Comparison of ENCODE assay signal across 8 cellular contexts in the genomic region with DNA sequence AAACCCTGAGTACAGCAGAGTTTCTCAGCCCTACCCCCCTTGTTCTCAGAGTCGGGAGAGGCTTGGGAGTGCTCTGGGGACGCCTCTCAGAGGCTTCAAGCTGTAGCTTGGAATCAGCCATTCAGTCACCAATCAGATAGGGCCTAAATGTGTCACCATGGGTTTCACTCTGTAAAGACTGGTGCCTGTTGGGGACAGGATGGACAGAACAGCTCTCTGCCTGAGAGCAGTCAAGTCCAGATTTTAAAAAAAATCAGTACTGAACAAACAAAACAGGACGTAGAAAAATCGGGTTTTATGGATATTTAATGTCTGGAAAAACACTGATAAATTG. TPM values are rescaled to one million over a fixed set of nuclear protein-coding genes. Genes with fewer than 3 reads are reported as not detected.
DNase-seq lines count a peak whose midpoint lies in the region; ATAC-seq, FAIRE-seq and TF ChIP-seq lines count a peak whose summit lies in the region.

No MANE protein-coding gene starts in this region.

- H3K9me3 ChIP-seq in PC-3 (ENCODE audit: low read length): no peaks in the 10 kb centered on the region
- H3K9me3 ChIP-seq in endothelial cell of umbilical vein (replicated peaks; ENCODE audit: control insufficient read depth, insufficient read depth, low read length): no peaks in the 10 kb centered on the region
- no peaks in the 10 kb centered on the region for H3K9me3 ChIP-seq in ovary

- H2AFZ ChIP-seq in PC-3 (ENCODE audit: low read length): no peak overlapping the region
- H2AFZ ChIP-seq in endothelial cell of umbilical vein (ENCODE audit: low read depth, low read length): no peak overlapping the region

- peaks cover 36% of the 10 kb centered on the region for H3K36me3 ChIP-seq in PC-3 (ENCODE audit: low read depth, low read length)
- peaks cover 8 to 16% of the 10 kb centered on the region in 2 experiments for H3K36me3 ChIP-seq in endothelial cell of umbilical vein (ENCODE audit: control insufficient read depth in 2 of 2, extremely low read depth in 1 of 2, insufficient read depth in 2 of 2, low read length in 2 of 2)
- no peaks in the 10 kb centered on the region for H3K36me3 ChIP-seq in ovary

- FAIRE-seq in endothelial cell of umbilical vein (lab: Jason Lieb, UNC): no peak

- ATAC-seq in PC-3: no peak

- H3F3A ChIP-seq in PC-3 (ENCODE audit: low read length, unreplicated experiment): peaks cover 2% of the 10 kb centered on the region

- H3K27me3 ChIP-seq in PC-3 (ENCODE audit: low read length) (no peaks in the 10 kb centered on the region), endothelial cell of umbilical vein (ENCODE audit: control insufficient read depth in 2 of 2, insufficient read depth in 2 of 2, low read length in 2 of 2) (no peaks in the 10 kb centered on the region), ovary (no peaks in the 10 kb centered on the region)

- 21 to 45% (median 31%) methylated on average over 4 of the region's 4 CpGs for WGBS in ovary, 3 donors

- H3K4me1 ChIP-seq in PC-3 (ENCODE audit: insufficient read depth, low read length): peaks cover 26% of the 10 kb centered on the region
- H3K4me1 ChIP-seq in endothelial cell of umbilical vein (ENCODE audit: control insufficient read depth, extremely low read depth, insufficient read depth, low read length): peaks cover 13% of the 10 kb centered on the region
- peaks cover 6% of the 10 kb centered on the region for H3K4me1 ChIP-seq in ovary (ENCODE audit: insufficient read depth)

- BruUV-seq in PC-3 (replicated peaks; lab: Mats Ljungman, UMichigan) (no TSS peak), endothelial cell of umbilical vein (replicated peaks; lab: Mats Ljungman, UMichigan) (no TSS peak)

- H3K9ac ChIP-seq in PC-3 (ENCODE audit: low read length): peak overlapping the region; percentile 99
- H3K9ac ChIP-seq in endothelial cell of umbilical vein (replicated peaks; ENCODE audit: extremely low read depth, insufficient read depth, low read length): peak overlapping the region; percentile 97

- no peaks in the 10 kb centered on the region for H3K9me2 ChIP-seq in PC-3 (replicated peaks; ENCODE audit: low read length)

- dilution Hi-C loops in endothelial cell of umbilical vein (cut with MboI; ENCODE audit: extremely low pct_ligation_motif_present, low sequenced_read_pairs): no loop called here

- peak; percentile 18 for DNase-seq in D341Med (ENCODE audit: low spot score)
- no peak for DNase-seq in PC-3
- DNase-seq in endothelial cell of umbilical vein (ENCODE audit: low read depth, low spot score): no peak
- DNase-seq in ovary: no peak
- DNase-seq in activated gamma-delta T cell (lab: John Stamatoyannopoulos, UW): no peak
- no peak for DNase-seq in HEK293T (ENCODE audit: extremely low spot score)
- no peak for DNase-seq in glomerular visceral epithelial cell (ENCODE audit: extremely low spot score)
- no peak for DNase-seq in AG08395 (ENCODE audit: low spot score)

- TF ChIP-seq EP300 in ovary (IDR thresholded peaks at IDR 0.05): no peak

- peaks cover 48% of the 10 kb centered on the region for H3K79me2 ChIP-seq in PC-3 (ENCODE audit: low read length)
- H3K79me2 ChIP-seq in endothelial cell of umbilical vein (ENCODE audit: control insufficient read depth, insufficient read depth, low read length): peaks cover 38% of the 10 kb centered on the region

- H3K4me3 ChIP-seq in PC-3 (ENCODE audit: low read length): peak overlapping the region; percentile 76
- peak overlapping the region; percentile 50 to 86 (median 79) for H3K4me3 ChIP-seq in endothelial cell of umbilical vein (replicated peaks in 1 of 3; ENCODE audit: insufficient read depth in 1 of 3, low read depth in 1 of 3, low read length in 3 of 3)
- H3K4me3 ChIP-seq in ovary: peak overlapping the region; percentile 69

- TF ChIP-seq CTCF in PC-3 (conservative IDR thresholded peaks at IDR 0.05; ENCODE audit: low read depth, low read length): no peak
- TF ChIP-seq CTCF in endothelial cell of umbilical vein (IDR thresholded peaks at IDR 0.05; ENCODE audit: extremely low read depth in 1 of 2, insufficient read depth in 1 of 2, low read depth in 1 of 2, low read length in 2 of 2): no peak
- no peak for TF ChIP-seq CTCF in ovary (IDR thresholded peaks at IDR 0.05)

- peak overlapping the region; percentile 96 for H3K27ac ChIP-seq in PC-3 (ENCODE audit: low read length)
- H3K27ac ChIP-seq in endothelial cell of umbilical vein (ENCODE audit: insufficient read depth, low read depth, low read length): peak overlapping the region; percentile 98
- no peak overlapping the region for H3K27ac ChIP-seq in ovary

- H3K9me1 ChIP-seq in endothelial cell of umbilical vein (replicated peaks; ENCODE audit: control insufficient read depth, extremely low read depth, insufficient read depth, low read length): no peaks in the 10 kb centered on the region

- TF ChIP-seq POLR2A in endothelial cell of umbilical vein (IDR thresholded peaks at IDR 0.05; ENCODE audit: low read depth, low read length) (no peak), ovary (IDR thresholded peaks at IDR 0.05) (no peak)

- intact Hi-C loops in PC-3 (cut with micrococcal nuclease): no loop called here
- intact Hi-C loops in endothelial cell of umbilical vein (cut with micrococcal nuclease): loop anchor here (1.0 kb wide), 3 partner anchors 29 to 194 kb away; partner anchors contain the start of genes CTTN and PPFIA1
- intact Hi-C loops in ovary (cut with DNase I): loop anchor here in 1 of 4 donors (10.0 kb wide), 1 partner anchor 60 kb away; no protein-coding TSS in a partner anchor

- H4K20me1 ChIP-seq in PC-3 (ENCODE audit: low read length) (peaks cover 46% of the 10 kb centered on the region), endothelial cell of umbilical vein (replicated peaks; ENCODE audit: control insufficient read depth, extremely low read depth, insufficient read depth, low read length) (no peaks in the 10 kb centered on the region)

- CTCF ChIA-PET in PC-3 (lab: Charles Lee): no interaction called here
- CTCF ChIA-PET in endothelial cell of umbilical vein (lab: Charles Lee): interaction anchor here (0.9 to 3.4 kb wide), 6 partner anchors 8 to 295 kb away, joined by 3 to 10 read pairs (median 3); no protein-coding TSS in a partner anchor
- CTCF ChIA-PET in HEK293T (lab: Yijun Ruan, JAX): no interaction called here

- POLR2A ChIA-PET in PC-3 (lab: Charles Lee; ENCODE audit: unreplicated experiment) (no interaction called here), endothelial cell of umbilical vein (lab: Charles Lee) (no interaction called here), HEK293T (lab: Yijun Ruan, JAX) (no interaction called here)

- H3K4me2 ChIP-seq in PC-3 (ENCODE audit: low read length) (peak overlapping the region; percentile 83), endothelial cell of umbilical vein (ENCODE audit: insufficient read depth, low read length) (peak overlapping the region; percentile 93)

TF ChIP-seq in endothelial cell of umbilical vein, 7 proteins besides CTCF, POLR2A, EP300 and RAD21:
- TF ChIP-seq EZH2 (IDR thresholded peaks at IDR 0.05; ENCODE audit: borderline replicate concordance, low read depth, low read length, severe bottlenecking): no peak
- TF ChIP-seq GATA2 (IDR thresholded peaks at IDR 0.05; ENCODE audit: insufficient read depth, insufficient read length, low read depth, low read length): no peak
- TF ChIP-seq, protein P1, sequence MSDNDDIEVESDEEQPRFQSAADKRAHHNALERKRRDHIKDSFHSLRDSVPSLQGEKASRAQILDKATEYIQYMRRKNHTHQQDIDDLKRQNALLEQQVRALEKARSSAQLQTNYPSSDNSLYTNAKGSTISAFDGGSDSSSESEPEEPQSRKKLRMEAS (IDR thresholded peaks at IDR 0.05; ENCODE audit: insufficient read depth, insufficient read length): no peak
- TF ChIP-seq JUN (IDR thresholded peaks at IDR 0.05; ENCODE audit: borderline replicate concordance, insufficient read depth, insufficient read length, low read depth): no peak
- no peak for TF ChIP-seq FOS (IDR thresholded peaks at IDR 0.05; ENCODE audit: borderline replicate concordance, insufficient read depth, low read length)
- no peak for TF ChIP-seq MYC (IDR thresholded peaks at IDR 0.05; ENCODE audit: low read depth, low read length)
- TF ChIP-seq POLR2AphosphoS5 (IDR thresholded peaks at IDR 0.05; ENCODE audit: insufficient read depth, low read depth, low read length): no peak

TF ChIP-seq in HEK293T, 16 proteins besides CTCF, POLR2A, EP300 and RAD21:
- no peak for TF ChIP-seq ZNF384 (IDR thresholded peaks at IDR 0.05)
- no peak for TF ChIP-seq FOXK2 (IDR thresholded peaks at IDR 0.05)
TF ChIP-seq in HEK293T: peak in this region for 0.

RNA-seq across cellular contexts. Expression of gene FADD, which starts 1.3 kb away (rescaled TPM):
- total RNA-seq in PC-3 (2014; rRNA removed) (79.5 and 93.9 TPM in 2 replicates), endothelial cell of umbilical vein (42.5 and 45.1 TPM in 2 replicates), ovary (10 to 100 TPM; 13.1 to 22.3 (median 17.9) TPM)
- polyA plus RNA-seq in endothelial cell of umbilical vein (34.6 and 35.4 TPM in 2 replicates), ovary (10 to 100 TPM; 15.3 to 15.7 TPM)
- 35.4 and 35.8 TPM in 2 replicates for polyA plus RNA-seq in endothelial cell of umbilical vein (2011; cell fraction: cytosol; rRNA removed)
- polyA plus RNA-seq in endothelial cell of umbilical vein (2011; cell fraction: nucleus; rRNA removed): 16.7 and 16.8 TPM in 2 replicates
- 37.3 and 38.9 TPM in 2 replicates for polyA plus RNA-seq in endothelial cell of umbilical vein (2012)
- polyA minus RNA-seq in endothelial cell of umbilical vein: 29.1 and 35.2 TPM in 2 replicates
- polyA minus RNA-seq in endothelial cell of umbilical vein (2011; cell fraction: cytosol; rRNA and poly(A)+ RNA removed): 29.2 TPM
- polyA minus RNA-seq in endothelial cell of umbilical vein (2011; cell fraction: nucleus; rRNA and poly(A)+ RNA removed): 12.1 and 12.2 TPM in 2 replicates

Comparison
In these comparisons a context has a peak if more than half of its experiments do, and no peak if none do; other contexts are left out.
1. H3K27ac ChIP-seq: peak in PC-3 (single experiment) and endothelial cell of umbilical vein (single experiment); none in ovary (0 of 2).
2. Peak in every context shown above with its lines, with median percentiles within 50 percentile points of each other: H3K4me3 ChIP-seq.